ENCODE assay signal across 16 cellular contexts in genomic region chr15:66164788-66165187, GRCh38.
A peak's percentile ranks its signal among the peaks of the same experiment; 100 is the strongest.
DNase-seq lines count a peak whose midpoint lies in the region; ATAC-seq and TF ChIP-seq lines count a peak whose summit lies in the region.
"Had no signal": no experiment of that assay in that cellular context is flagged by ENCODE, and none has a peak within 500 bp of the region (broad histone marks: within the 10 kb centered on the region; RNA-seq: fewer than 3 reads in every experiment).

No MANE protein-coding gene starts in this region.

- no peak overlapping the region for H3K4me3 ChIP-seq in WERI-Rb-1 (ENCODE audit: low read depth, low read length)
- H3K4me3 ChIP-seq: GM12878 had no signal

- H3K27ac ChIP-seq in WERI-Rb-1 = peak overlapping the region; percentile 79
- H3K27ac ChIP-seq: KMS-11 had no signal

- H3K9me3 ChIP-seq in WERI-Rb-1 (ENCODE audit: severe bottlenecking) = no peaks in the 10 kb centered on the region

- DNase-seq in DMS 273 (lab: John Stamatoyannopoulos, UW; ENCODE audit: unreplicated experiment) (peak; percentile 81), NCI-H1694 (lab: John Stamatoyannopoulos, UW) (peak; percentile 78), NCI-H69 (lab: John Stamatoyannopoulos, UW) (peak; percentile 98), WERI-Rb-1 (peak; percentile 36), cerebellum (ENCODE audit: low spot score) (no peak), erythroblast (lab: John Stamatoyannopoulos, UW) (no peak)
- DNase-seq: ACHN, AML-193, GOT3, NCI-H187, NCI-H2227 treated with DMSO at 0.1 percent for 48 hours, NCI-H526 had no signal

- no peaks in the 10 kb centered on the region for H3K36me3 ChIP-seq in WERI-Rb-1

- TF ChIP-seq CTCF in WERI-Rb-1 (IDR thresholded peaks at IDR 0.05; ENCODE audit: low read depth, low read length) = no peak

- no peak for ATAC-seq in GM19395 (IDR thresholded peaks at IDR 0.05; ENCODE audit: unreplicated experiment)
- ATAC-seq: GM12878, SK-N-SH treated with all-trans-retinoic acid at 6 μM for 48 hours had no signal

- no peaks in the 10 kb centered on the region for H3K27me3 ChIP-seq in WERI-Rb-1 (ENCODE audit: insufficient read depth, low read depth, severe bottlenecking)

- TF ChIP-seq POLR2A in erythroblast (IDR thresholded peaks at IDR 0.05; ENCODE audit: low read length) = no peak

Comparison
In these comparisons a context has a peak if more than half of its experiments do, and no peak if none do; other contexts are left out.
1. DNase-seq: peak in DMS 273 (single experiment), NCI-H1694 (single experiment), NCI-H69 (single experiment) and WERI-Rb-1 (single experiment); none in cerebellum (single experiment) and erythroblast (0 of 2).